Comparison of ENCODE assay signal across 19 cellular contexts in genomic region chr18:75179819-75180600, GRCh38.
"Had no signal": no experiment of that assay in that cellular context is flagged by ENCODE, and none has a peak within 500 bp of the region (broad histone marks: within the 10 kb centered on the region; RNA-seq: fewer than 3 reads in every experiment).

No MANE protein-coding gene starts in this region.

- H3K27me3 ChIP-seq: gastrocnemius medialis, heart right ventricle, neutrophil, right lobe of liver, suprapubic skin, tibial artery, upper lobe of left lung, uterus had no signal

- H3K4me1 Mint-ChIP-seq: stimulated activated effector memory CD8-positive, alpha-beta T cell treated with anti-CD3 and anti-CD28 coated beads, Interleukin-12 subunit alpha, Interleukin-12 subunit beta, amount 100 ng/mL, for 72 hours had no signal

- H3K36me3 Mint-ChIP-seq: stimulated activated effector memory CD8-positive, alpha-beta T cell treated with anti-CD3 and anti-CD28 coated beads, Interleukin-12 subunit alpha, Interleukin-12 subunit beta, amount 100 ng/mL, for 72 hours had no signal

- H3K4me3 Mint-ChIP-seq: naive thymus-derived CD4-positive, alpha-beta T cell; stimulated activated effector memory CD8-positive, alpha-beta T cell treated with anti-CD3 and anti-CD28 coated beads, Interleukin-12 subunit alpha, Interleukin-12 subunit beta, amount 100 ng/mL, for 72 hours had no signal

- H3K9me3 ChIP-seq: gastrocnemius medialis, neutrophil, psoas muscle, right lobe of liver, suprapubic skin, upper lobe of left lung, uterus had no signal

- H3K4me1 ChIP-seq: gastrocnemius medialis, psoas muscle, right lobe of liver, suprapubic skin, tibial artery, upper lobe of left lung, uterus had no signal

- ATAC-seq: gastrocnemius medialis; heart right ventricle; left lobe of liver; naive thymus-derived CD4-positive, alpha-beta T cell; psoas muscle; right lobe of liver; stimulated activated effector memory CD8-positive, alpha-beta T cell treated with anti-CD3 and anti-CD28 coated beads, Interleukin-12 subunit alpha, Interleukin-12 subunit beta, amount 100 ng/mL, for 72 hours; stimulated activated naive CD8-positive, alpha-beta T cell treated with anti-CD3 and anti-CD28 coated beads, Interleukin-15, Interleukin-2, amounts not matched to agents 100 U/mL and 50 U/mL, for 24 hours had no signal

- H3K36me3 ChIP-seq: gastrocnemius medialis, heart right ventricle, neutrophil, right lobe of liver, suprapubic skin, tibial artery, upper lobe of left lung, uterus had no signal

- DNase-seq: dermis blood vessel endothelial cell; gastrocnemius medialis; heart right ventricle; islet precursor cell; mammary epithelial cell; naive thymus-derived CD4-positive, alpha-beta T cell; psoas muscle; retina; right lobe of liver; stimulated activated CD4-positive, alpha-beta T cell treated with anti-CD3 and anti-CD28 coated beads, Interleukin-4, amount 100 ng/mL, for 1 hour; stimulated activated CD8-positive, alpha-beta memory T cell treated with anti-CD3 and anti-CD28 coated beads, Interleukin-4, amount 100 ng/mL, for 48 hours; stimulated activated naive CD8-positive, alpha-beta T cell treated with anti-CD3 and anti-CD28 coated beads, Interleukin-15, Interleukin-2, amounts not matched to agents 100 U/mL and 50 U/mL, for 24 hours; tibial artery; upper lobe of left lung; uterus had no signal

- H3K4me3 ChIP-seq: gastrocnemius medialis, heart right ventricle, psoas muscle, right lobe of liver, suprapubic skin, tibial artery, upper lobe of left lung, uterus had no signal

- H3K27ac Mint-ChIP-seq: stimulated activated effector memory CD8-positive, alpha-beta T cell treated with anti-CD3 and anti-CD28 coated beads, Interleukin-12 subunit alpha, Interleukin-12 subunit beta, amount 100 ng/mL, for 72 hours had no signal

- H3K9me3 Mint-ChIP-seq: naive thymus-derived CD4-positive, alpha-beta T cell; stimulated activated effector memory CD8-positive, alpha-beta T cell treated with anti-CD3 and anti-CD28 coated beads, Interleukin-12 subunit alpha, Interleukin-12 subunit beta, amount 100 ng/mL, for 72 hours had no signal
